In the genomic region with DNA sequence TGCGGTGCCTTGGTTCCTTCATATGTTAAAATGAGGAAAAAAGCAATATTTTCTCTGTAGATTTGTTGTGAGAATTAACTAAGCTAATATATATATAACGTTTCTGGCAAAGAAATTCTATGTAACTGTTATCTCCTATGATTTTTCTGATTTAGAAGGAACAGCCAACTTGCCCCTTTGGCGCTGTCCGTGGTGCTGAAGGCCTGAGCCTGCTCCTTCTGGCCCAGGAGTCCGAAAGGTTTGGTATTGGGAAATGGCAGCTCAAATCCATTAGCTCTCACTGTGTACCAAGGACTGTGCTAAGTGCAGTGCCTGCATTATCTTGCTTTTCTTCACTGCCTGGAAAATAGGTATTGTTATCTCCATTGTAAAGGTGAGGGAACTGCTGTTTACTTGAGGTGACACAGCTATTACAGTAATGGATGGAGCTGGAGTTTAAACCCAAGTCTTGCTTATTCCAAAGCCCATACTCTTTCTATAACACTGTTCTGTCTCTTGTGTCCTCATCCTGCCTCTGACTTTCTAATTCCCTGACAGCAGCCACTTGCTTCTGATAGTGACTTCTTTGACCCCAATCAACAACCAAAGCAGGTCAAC, we compare ENCODE assay signal across 8 cellular contexts. TPM values are rescaled to one million over a fixed set of nuclear protein-coding genes. Genes with fewer than 3 reads are reported as not detected.
A peak's percentile ranks its signal among the peaks of the same experiment; 100 is the strongest.
DNase-seq lines count a peak whose midpoint lies in the region; ATAC-seq, FAIRE-seq and TF ChIP-seq lines count a peak whose summit lies in the region.

No MANE protein-coding gene starts in this region.

- H3K36me3 Mint-ChIP-seq in GM23338 (ENCODE audit: low read depth) (peaks cover 13% of the 10 kb centered on the region), glutamatergic neuron (ENCODE audit: unreplicated experiment) (peaks cover under 1% of the 10 kb centered on the region)

- BruUV-seq in PC-3 (replicated peaks; lab: Mats Ljungman, UMichigan), result no TSS peak

- POLR2A ChIA-PET in PC-3 (lab: Charles Lee; ENCODE audit: unreplicated experiment), result no interaction called here

- H3K4me1 Mint-ChIP-seq in GM23338 (peaks cover 8% of the 10 kb centered on the region), glutamatergic neuron (ENCODE audit: low read depth, unreplicated experiment) (peaks cover 2% of the 10 kb centered on the region)

- FAIRE-seq in pancreas (lab: Jason Lieb, UNC), result no peak
- FAIRE-seq in kidney (lab: Jason Lieb, UNC), result no peak

- no peaks in the 10 kb centered on the region for H4K20me1 ChIP-seq in GM23338 (replicated peaks; ENCODE audit: insufficient read depth)
- H4K20me1 ChIP-seq in PC-3 (ENCODE audit: low read length), result no peaks in the 10 kb centered on the region
- no peaks in the 10 kb centered on the region for H4K20me1 ChIP-seq in osteoblast (ENCODE audit: insufficient read depth, low read length)

- CTCF ChIA-PET in PC-3 (lab: Charles Lee), result no interaction called here

- no peak overlapping the region for H3K27ac Mint-ChIP-seq in GM23338
- H3K27ac Mint-ChIP-seq in glutamatergic neuron (ENCODE audit: unreplicated experiment), result no peak overlapping the region

- peak; percentile 83 for DNase-seq in GM23338 (ENCODE audit: low spot score)
- DNase-seq in PC-3, result peak; percentile 47
- peak; percentile 2 for DNase-seq in cerebellar cortex (ENCODE audit: low spot score)
- peak in 5 of 6 donors; percentile 19 to 80 (median 47) for DNase-seq in pancreas
- no peak for DNase-seq in osteoblast (ENCODE audit: insufficient read length, low spot score, missing footprints)
- DNase-seq in glutamatergic neuron, result no peak
- no peak for DNase-seq in kidney

- no peak overlapping the region for H3K27ac ChIP-seq in GM23338 (ENCODE audit: low read depth)
- no peak overlapping the region for H3K27ac ChIP-seq in PC-3 (ENCODE audit: low read length)
- no peak overlapping the region for H3K27ac ChIP-seq in pancreas
- no peak overlapping the region for H3K27ac ChIP-seq in osteoblast (ENCODE audit: low read depth, low read length)
- no peak overlapping the region for H3K27ac ChIP-seq in kidney (ENCODE audit: low read depth in 2 of 2, low read length in 2 of 2)

- H3K9me3 ChIP-seq in PC-3 (ENCODE audit: low read length) (peaks cover 23% of the 10 kb centered on the region), pancreas (no peaks in the 10 kb centered on the region), osteoblast (ENCODE audit: low read depth, low read length) (peaks cover 3% of the 10 kb centered on the region), kidney (ENCODE audit: control insufficient read depth in 1 of 2, low read length in 2 of 2) (peaks cover 0 to 4% of the 10 kb centered on the region in 2 donors)

- H3K4me2 ChIP-seq in GM23338 (no peak overlapping the region), PC-3 (ENCODE audit: low read length) (no peak overlapping the region), osteoblast (ENCODE audit: insufficient read depth, low read length) (no peak overlapping the region)

- H3K36me3 ChIP-seq in GM23338 (ENCODE audit: insufficient read depth), result peaks cover 6% of the 10 kb centered on the region; the same call in 1 of the 2 replicates
- peaks cover 6% of the 10 kb centered on the region; the same call in 1 of the 2 replicates for H3K36me3 ChIP-seq in PC-3 (ENCODE audit: low read depth, low read length)
- no peaks in the 10 kb centered on the region for H3K36me3 ChIP-seq in pancreas
- no peaks in the 10 kb centered on the region for H3K36me3 ChIP-seq in osteoblast (ENCODE audit: insufficient read depth, low read length)
- H3K36me3 ChIP-seq in kidney (ENCODE audit: control insufficient read depth in 1 of 2, insufficient read depth in 2 of 2, low read length in 2 of 2), result no peaks in the 10 kb centered on the region

- H3K27me3 ChIP-seq in GM23338 (ENCODE audit: insufficient read depth), result no peaks in the 10 kb centered on the region
- no peaks in the 10 kb centered on the region for H3K27me3 ChIP-seq in PC-3 (ENCODE audit: low read length)
- H3K27me3 ChIP-seq in pancreas, result no peaks in the 10 kb centered on the region
- no peaks in the 10 kb centered on the region for H3K27me3 ChIP-seq in osteoblast (ENCODE audit: insufficient read depth, low read length)

- no peaks in the 10 kb centered on the region for H3K79me2 ChIP-seq in GM23338 (replicated peaks; ENCODE audit: insufficient read depth)
- no peaks in the 10 kb centered on the region for H3K79me2 ChIP-seq in PC-3 (ENCODE audit: low read length)
- no peaks in the 10 kb centered on the region for H3K79me2 ChIP-seq in osteoblast (ENCODE audit: insufficient read depth, low read length)

- H3F3A ChIP-seq in GM23338 (replicated peaks; ENCODE audit: low read depth) (no peaks in the 10 kb centered on the region), PC-3 (ENCODE audit: low read length, unreplicated experiment) (no peaks in the 10 kb centered on the region)

- H3K4me3 ChIP-seq in GM23338 (no peak overlapping the region), PC-3 (ENCODE audit: low read length) (no peak overlapping the region), pancreas (no peak overlapping the region), osteoblast (ENCODE audit: insufficient read depth, low read length) (no peak overlapping the region), kidney (ENCODE audit: low read length in 2 of 2) (no peak overlapping the region)

- peaks cover 17% of the 10 kb centered on the region for H3K9me3 Mint-ChIP-seq in GM23338
- peaks cover under 1% of the 10 kb centered on the region for H3K9me3 Mint-ChIP-seq in glutamatergic neuron (ENCODE audit: unreplicated experiment)

- H3K9me2 ChIP-seq in GM23338 (ENCODE audit: insufficient read depth), result peaks cover 18% of the 10 kb centered on the region; the same call in 1 of the 2 replicates
- no peaks in the 10 kb centered on the region for H3K9me2 ChIP-seq in PC-3 (replicated peaks; ENCODE audit: low read length)

- H2AFZ ChIP-seq in GM23338, result no peak overlapping the region
- no peak overlapping the region for H2AFZ ChIP-seq in PC-3 (ENCODE audit: low read length)
- H2AFZ ChIP-seq in osteoblast (ENCODE audit: low read length), result no peak overlapping the region

- no peak for TF ChIP-seq CTCF in GM23338 (conservative IDR thresholded peaks at IDR 0.05; ENCODE audit: low read depth in 2 of 2)
- no peak for TF ChIP-seq CTCF in PC-3 (conservative IDR thresholded peaks at IDR 0.05; ENCODE audit: low read depth, low read length)
- TF ChIP-seq CTCF in pancreas (IDR thresholded peaks at IDR 0.05), result no peak
- TF ChIP-seq CTCF in osteoblast (IDR thresholded peaks at IDR 0.05; ENCODE audit: extremely low read depth, low read depth, low read length), result no peak
- TF ChIP-seq CTCF in glutamatergic neuron (IDR thresholded peaks at IDR 0.05; ENCODE audit: partially characterized antibody, unreplicated experiment), result no peak
- no peak for TF ChIP-seq CTCF in kidney (IDR thresholded peaks at IDR 0.05; ENCODE audit: borderline replicate concordance, extremely low read depth, insufficient read depth)

- H3K27me3 Mint-ChIP-seq in GM23338 (ENCODE audit: insufficient read depth, low read depth, poor library complexity) (peaks cover 2% of the 10 kb centered on the region), glutamatergic neuron (ENCODE audit: unreplicated experiment) (no peaks in the 10 kb centered on the region)

- H3K9ac ChIP-seq in PC-3 (ENCODE audit: low read length) (no peak overlapping the region), kidney (ENCODE audit: low read length in 2 of 2) (no peak overlapping the region)

- peaks cover 6% of the 10 kb centered on the region; the same call in 1 of the 2 replicates for H3K4me1 ChIP-seq in GM23338 (ENCODE audit: insufficient read depth)
- H3K4me1 ChIP-seq in PC-3 (ENCODE audit: insufficient read depth, low read length), result no peaks in the 10 kb centered on the region
- no peaks in the 10 kb centered on the region for H3K4me1 ChIP-seq in pancreas
- H3K4me1 ChIP-seq in osteoblast (ENCODE audit: insufficient read depth, low read length), result no peaks in the 10 kb centered on the region
- no peaks in the 10 kb centered on the region for H3K4me1 ChIP-seq in kidney (ENCODE audit: control insufficient read depth in 1 of 2, insufficient read depth in 1 of 2, low read depth in 1 of 2, low read length in 2 of 2)

- intact Hi-C loops in PC-3 (cut with micrococcal nuclease), result no loop called here
- intact Hi-C loops in pancreas (cut with DNase I), result no loop called here
- intact Hi-C loops in kidney (cut with DNase I), result no loop called here

- H3K4me3 Mint-ChIP-seq in GM23338, result no peak overlapping the region
- no peak overlapping the region for H3K4me3 Mint-ChIP-seq in glutamatergic neuron (ENCODE audit: unreplicated experiment)

- ATAC-seq in GM23338, result peak; percentile 62; the same call in 2 of the 3 replicates
- ATAC-seq in PC-3, result no peak
- ATAC-seq in pancreas, result peak in 1 of 4 donors; percentile 60
- ATAC-seq in GM18870 (IDR thresholded peaks at IDR 0.05; ENCODE audit: unreplicated experiment), result no peak

- WGBS in pancreas, 2 donors, result 29 to 32% methylated on average over 5 of the region's 5 CpGs

RNA-seq across cellular contexts. Expression of a gene that starts 52.2 kb away (rescaled TPM):
- 0.69 and 1.2 TPM in 2 replicates for total RNA-seq in GM23338 (2014; rRNA removed; shearing (Covaris generic))
- polyA plus RNA-seq in GM23338 (2016; fragmentation: Nextera tagmentation; extraction: Ambion mirVana), result 0.56 and 0.87 TPM in 2 replicates
- total RNA-seq in PC-3 (2014; rRNA removed), result not detected in 2 replicates
- total RNA-seq in pancreas, result under 1 TPM in 1 of 6 donors, not detected in 5; 0.09 TPM
- polyA plus RNA-seq in pancreas, result under 1 TPM; 0.07 to 0.15 TPM
- not detected in 2 replicates for total RNA-seq in osteoblast
- not detected for total RNA-seq in glutamatergic neuron (ENCODE audit: unreplicated experiment)
- not detected for total RNA-seq in kidney
- not detected for polyA plus RNA-seq in kidney (ENCODE audit: insufficient read depth, low read depth, low replicate concordance)

Comparison
In these comparisons a context has a peak if more than half of its experiments do, and no peak if none do; other contexts are left out.
1. DNase-seq: peak in GM23338 (single experiment), PC-3 (single experiment), cerebellar cortex (single experiment) and pancreas (5 of 6); none in osteoblast (single experiment), glutamatergic neuron (single experiment) and kidney (single experiment).